32 cellular contexts compared by ENCODE assay signal in the genomic region with DNA sequence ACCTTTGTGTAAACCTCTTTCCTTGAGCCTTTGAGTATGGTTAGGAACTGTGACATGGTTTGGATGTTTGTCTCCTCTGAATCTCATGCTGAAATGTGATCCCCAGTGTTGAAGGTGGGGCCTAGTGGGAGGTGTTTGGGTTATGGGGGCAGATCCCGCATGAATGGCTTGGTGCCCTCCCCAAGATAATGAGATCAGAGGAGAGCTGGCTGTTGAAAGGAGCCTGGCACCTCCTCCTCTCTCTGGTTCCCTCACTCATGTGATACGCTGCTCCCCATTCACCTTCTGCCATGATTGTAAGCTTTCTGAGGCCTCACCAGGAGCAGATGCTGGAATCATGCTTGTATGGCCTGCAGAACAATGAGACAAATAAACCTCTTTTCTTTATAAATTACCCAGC.
DNase-seq lines count a peak whose midpoint lies in the region; ATAC-seq, FAIRE-seq and TF ChIP-seq lines count a peak whose summit lies in the region.
"Had no signal": no experiment of that assay in that cellular context is flagged by ENCODE, and none has a peak within 500 bp of the region (broad histone marks: within the 10 kb centered on the region; RNA-seq: fewer than 3 reads in every experiment).

No MANE protein-coding gene starts in this region.

- H3K9me3 ChIP-seq in SK-N-SH = no peaks in the 10 kb centered on the region
- no peaks in the 10 kb centered on the region for H3K9me3 ChIP-seq in astrocyte (ENCODE audit: insufficient read depth, low read depth, low read length)
- H3K9me3 ChIP-seq: BE2C, HAP-1 had no signal

- no peaks in the 10 kb centered on the region for H3K27me3 ChIP-seq in SK-N-SH (ENCODE audit: insufficient read depth)
- H3K27me3 ChIP-seq in astrocyte (ENCODE audit: insufficient read depth, low read length) = no peaks in the 10 kb centered on the region
- H3K27me3 ChIP-seq in rectal smooth muscle tissue (ENCODE audit: control insufficient read depth, insufficient read depth, low read length) = no peaks in the 10 kb centered on the region
- H3K27me3 ChIP-seq: BE2C had no signal

- H3K4me2 ChIP-seq in SK-N-SH (no peak overlapping the region), astrocyte (ENCODE audit: low read length) (no peak overlapping the region)
- H3K4me2 ChIP-seq: PC-9 had no signal

- 76% methylated on average over 2 of the region's 2 CpGs for WGBS in SK-N-SH (ENCODE audit: low lambda C conversion rate)

- DNase-seq in SK-N-SH (no peak), astrocyte (ENCODE audit: low read depth) (no peak), myocyte (ENCODE audit: low read depth) (peak; percentile 7), NCI-H1436 treated with DMSO at 0.1 percent for 48 hours (lab: John Stamatoyannopoulos, UW) (no peak), islet precursor cell (no peak)
- DNase-seq: 8988T; ACHN; BE2C; CD8-positive, alpha-beta memory T cell; DMS 273 treated with DMSO at 0.1 percent for 48 hours; DMS79; EL; GDM1; GOT3; IMR-90; KG1; MM.1S; NCI-H1048; NCI-H1417; NCI-H1694 treated with DMSO at 0.1 percent for 48 hours; NCI-H2081; NCI-H345; NCI-H510A treated with DMSO at 0.1 percent for 48 hours; NCI-H774; PC-9; SHP77 had no signal

- no peaks in the 10 kb centered on the region for H3K9me2 ChIP-seq in SK-N-SH

- peak overlapping the region in 1 of 2 experiments; percentile 19; a peak in 1 of 4 replicates for H3K27ac ChIP-seq in SK-N-SH (ENCODE audit: low read depth in 2 of 2, low read length in 1 of 2)
- no peak overlapping the region for H3K27ac ChIP-seq in astrocyte (ENCODE audit: low read depth, low read length)
- peak overlapping the region; percentile 52 for H3K27ac ChIP-seq in rectal smooth muscle tissue (ENCODE audit: low read depth, low read length)
- H3K27ac ChIP-seq: PC-9 had no signal

- no peaks in the 10 kb centered on the region; a peak in 1 of 4 replicates for H3K4me1 ChIP-seq in SK-N-SH (ENCODE audit: control insufficient read depth in 1 of 2, insufficient read depth in 2 of 2, low read depth in 1 of 2, low read length in 1 of 2)
- H3K4me1 ChIP-seq in astrocyte (ENCODE audit: insufficient read depth, low read length) = peaks cover 3% of the 10 kb centered on the region
- peaks cover 4% of the 10 kb centered on the region for H3K4me1 ChIP-seq in rectal smooth muscle tissue (ENCODE audit: control insufficient read depth, insufficient read depth, low read length)
- H3K4me1 ChIP-seq: BE2C, HAP-1 had no signal

- peaks cover 2% of the 10 kb centered on the region for H3K4me1 Mint-ChIP-seq in astrocyte (ENCODE audit: low read depth, unreplicated experiment)
- H3K4me1 Mint-ChIP-seq: CD14-positive monocyte; CD8-positive, alpha-beta memory T cell had no signal

- H3K27ac Mint-ChIP-seq in astrocyte (ENCODE audit: unreplicated experiment) = no peak overlapping the region
- H3K27ac Mint-ChIP-seq: CD14-positive monocyte; CD8-positive, alpha-beta memory T cell had no signal

- POLR2A ChIA-PET in SK-N-SH (lab: Yijun Ruan, JAX) = no interaction called here

- no peaks in the 10 kb centered on the region for H3K36me3 Mint-ChIP-seq in astrocyte (ENCODE audit: low read depth, unreplicated experiment)
- H3K36me3 Mint-ChIP-seq: CD14-positive monocyte; CD8-positive, alpha-beta memory T cell had no signal

- H3K4me3 ChIP-seq in SK-N-SH (ENCODE audit: low read depth in 2 of 2, low read length in 1 of 2) (no peak overlapping the region), astrocyte (ENCODE audit: insufficient read depth, low read depth, low read length) (no peak overlapping the region), rectal smooth muscle tissue (ENCODE audit: low read length) (no peak overlapping the region)
- H3K4me3 ChIP-seq: GM12878, HAP-1, PC-9 had no signal

- ATAC-seq in SK-N-SH treated with all-trans-retinoic acid at 6 μM for 48 hours (no peak), HG03520 (IDR thresholded peaks at IDR 0.05; ENCODE audit: unreplicated experiment) (no peak)
- ATAC-seq: GM12878 had no signal

- H3K36me3 ChIP-seq in SK-N-SH (replicated peaks in 1 of 2; ENCODE audit: control insufficient read depth in 1 of 2, insufficient read depth in 2 of 2, low read length in 1 of 2) (no peaks in the 10 kb centered on the region), astrocyte (ENCODE audit: insufficient read depth, low read length) (no peaks in the 10 kb centered on the region), rectal smooth muscle tissue (ENCODE audit: control insufficient read depth, insufficient read depth, low read length) (no peaks in the 10 kb centered on the region)
- H3K36me3 ChIP-seq: BE2C, HAP-1 had no signal

- no peak for FAIRE-seq in astrocyte (lab: Jason Lieb, UNC)
- FAIRE-seq: GM12878 had no signal

- H2AFZ ChIP-seq in SK-N-SH (ENCODE audit: low read depth) = peak overlapping the region; percentile 58; the same call in 1 of the 2 replicates
- H2AFZ ChIP-seq in astrocyte (ENCODE audit: low read depth, low read length) = peak overlapping the region; percentile 42
- H2AFZ ChIP-seq: PC-9 had no signal

- H3F3A ChIP-seq in SK-N-SH (replicated peaks; ENCODE audit: insufficient read depth) = peaks cover 5% of the 10 kb centered on the region

- no peak for TF ChIP-seq RAD21 in SK-N-SH (IDR thresholded peaks at IDR 0.05; ENCODE audit: low read length)

- H3K4me3 Mint-ChIP-seq in astrocyte (ENCODE audit: unreplicated experiment) = no peak overlapping the region
- H3K4me3 Mint-ChIP-seq: CD14-positive monocyte; CD8-positive, alpha-beta memory T cell had no signal

- no peaks in the 10 kb centered on the region for H3K27me3 Mint-ChIP-seq in astrocyte (ENCODE audit: low read depth, unreplicated experiment)
- H3K27me3 Mint-ChIP-seq: CD8-positive, alpha-beta memory T cell had no signal

- CTCF ChIA-PET in SK-N-SH (lab: Yijun Ruan, JAX) = no interaction called here

- TF ChIP-seq CTCF in SK-N-SH (IDR thresholded peaks at IDR 0.05) = no peak
- no peak for TF ChIP-seq CTCF in astrocyte (IDR thresholded peaks at IDR 0.05; ENCODE audit: insufficient read depth, low read depth, low read length)

- H3K9me3 Mint-ChIP-seq in astrocyte (ENCODE audit: unreplicated experiment) = no peaks in the 10 kb centered on the region

- no peak for TF ChIP-seq EP300 in SK-N-SH (IDR thresholded peaks at IDR 0.05; ENCODE audit: borderline replicate concordance in 1 of 2, low read depth in 1 of 2, low read length in 1 of 2)

- H3K79me2 ChIP-seq in SK-N-SH (ENCODE audit: insufficient read depth) (no peaks in the 10 kb centered on the region), astrocyte (ENCODE audit: insufficient read depth, low read length) (no peaks in the 10 kb centered on the region)

- H3K9ac ChIP-seq in SK-N-SH (no peak overlapping the region), astrocyte (ENCODE audit: low read length) (no peak overlapping the region), rectal smooth muscle tissue (ENCODE audit: low read length) (no peak overlapping the region)

- no peaks in the 10 kb centered on the region for H4K20me1 ChIP-seq in SK-N-SH (ENCODE audit: insufficient read depth)
- no peaks in the 10 kb centered on the region for H4K20me1 ChIP-seq in astrocyte (ENCODE audit: insufficient read depth, low read length)

TF ChIP-seq in SK-N-SH, 30 proteins besides CTCF, POLR2A, EP300 and RAD21 (continues in another document):
- no peak for TF ChIP-seq TEAD4 (IDR thresholded peaks at IDR 0.05; ENCODE audit: borderline replicate concordance, insufficient read depth)
- TF ChIP-seq USF2 (IDR thresholded peaks at IDR 0.05; ENCODE audit: borderline replicate concordance, low read depth, low read length) = no peak
- TF ChIP-seq MEF2A (IDR thresholded peaks at IDR 0.05; ENCODE audit: borderline replicate concordance, low read depth) = no peak

TF ChIP-seq in SK-N-SH treated with all-trans-retinoic acid at 6 μM for 48 hours, 23 proteins besides CTCF, POLR2A, EP300 and RAD21:
- TF ChIP-seq ZNF565 (CRISPR knock-in tag; conservative IDR thresholded peaks at IDR 0.05; ENCODE audit: low read depth) = no peak
- TF ChIP-seq PPARA (CRISPR knock-in tag; IDR thresholded peaks at IDR 0.05; ENCODE audit: borderline replicate concordance) = no peak
- no peak for TF ChIP-seq SNAI2 (CRISPR knock-in tag; IDR thresholded peaks at IDR 0.05)
- no peak for TF ChIP-seq TOX (CRISPR knock-in tag; IDR thresholded peaks at IDR 0.05; ENCODE audit: borderline replicate concordance)
- no peak for TF ChIP-seq CSDC2 (CRISPR knock-in tag; IDR thresholded peaks at IDR 0.05)
- no peak for TF ChIP-seq BACH2 (CRISPR knock-in tag; IDR thresholded peaks at IDR 0.05; ENCODE audit: borderline replicate concordance)
- TF ChIP-seq ZFP30 (CRISPR knock-in tag; IDR thresholded peaks at IDR 0.05) = no peak
- TF ChIP-seq POU6F1 (CRISPR knock-in tag; IDR thresholded peaks at IDR 0.05; ENCODE audit: borderline replicate concordance, low read depth) = no peak
